ENCODE assay signal across 20 cellular contexts in the genomic region with DNA sequence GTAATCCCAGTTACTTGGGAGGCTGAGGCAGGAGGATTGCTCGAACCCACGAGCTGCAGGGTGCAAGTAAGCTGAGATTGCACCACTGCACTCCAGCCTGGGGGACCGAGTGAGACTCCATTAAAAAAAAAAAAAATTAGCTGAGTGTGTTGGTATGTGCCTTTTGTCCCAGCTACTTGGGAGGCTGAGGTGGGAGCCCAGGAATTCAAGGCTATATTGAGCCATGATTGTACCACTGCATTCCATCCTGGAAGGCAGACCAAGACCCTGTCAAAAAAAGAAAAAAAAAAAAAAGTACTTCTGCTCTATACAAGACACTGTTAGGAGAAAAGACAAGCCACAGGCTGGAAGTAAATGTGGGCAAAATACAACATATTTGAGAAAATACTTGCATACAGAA.
DNase-seq lines count a peak whose midpoint lies in the region; ATAC-seq lines count a peak whose summit lies in the region.
"Had no signal": no experiment of that assay in that cellular context is flagged by ENCODE, and none has a peak within 500 bp of the region (broad histone marks: within the 10 kb centered on the region; RNA-seq: fewer than 3 reads in every experiment).

No MANE protein-coding gene starts in this region.

- ATAC-seq in activated naive CD8-positive, alpha-beta T cell treated with anti-CD3 and anti-CD28 coated beads, Interleukin-2, amount 50 U/mL, for 24 hours = no peak
- no peak for ATAC-seq in central memory CD8-positive, alpha-beta T cell (replicated peaks; ENCODE audit: extremely low read depth, poor library complexity, severe bottlenecking)
- no peak for ATAC-seq in stimulated activated effector memory CD8-positive, alpha-beta T cell treated with anti-CD3 and anti-CD28 coated beads, Interleukin-12 subunit alpha, Interleukin-12 subunit beta, amount 100 ng/mL, for 72 hours
- no peak for ATAC-seq in HG03159 (IDR thresholded peaks at IDR 0.05; ENCODE audit: unreplicated experiment)
- ATAC-seq: K562, PC-3 had no signal

- H3K4me3 Mint-ChIP-seq in activated naive CD8-positive, alpha-beta T cell = no peak overlapping the region
- no peak overlapping the region for H3K4me3 Mint-ChIP-seq in activated naive CD8-positive, alpha-beta T cell treated with anti-CD3 and anti-CD28 coated beads, Interleukin-2, amount 50 U/mL, for 24 hours
- no peak overlapping the region for H3K4me3 Mint-ChIP-seq in central memory CD8-positive, alpha-beta T cell
- H3K4me3 Mint-ChIP-seq in stimulated activated effector memory CD8-positive, alpha-beta T cell treated with anti-CD3 and anti-CD28 coated beads, Interleukin-12 subunit alpha, Interleukin-12 subunit beta, amount 100 ng/mL, for 72 hours = no peak overlapping the region

- no peak for DNase-seq in activated naive CD8-positive, alpha-beta T cell treated with anti-CD3 and anti-CD28 coated beads, Interleukin-2, amount 50 U/mL, for 24 hours
- DNase-seq in central memory CD8-positive, alpha-beta T cell (ENCODE audit: low spot score in 2 of 2) = no peak
- DNase-seq in myocyte (ENCODE audit: low read depth) (peak; percentile 43), NOMO-1 treated with DMSO at 0.1 percent for 48 hours (lab: John Stamatoyannopoulos, UW; ENCODE audit: unreplicated experiment) (no peak), CD1c-positive myeloid dendritic cell (ENCODE audit: extremely low spot score) (no peak)
- DNase-seq in stimulated activated effector memory CD8-positive, alpha-beta T cell treated with anti-CD3 and anti-CD28 coated beads, Interleukin-12 subunit alpha, Interleukin-12 subunit beta, amount 100 ng/mL, for 72 hours (ENCODE audit: low spot score in 2 of 2) = no peak
- DNase-seq: 8988T, AML-193, C1 segment of cervical spinal cord, MG63, NCI-H1417, NCI-H187, NCI-H446, NCI-H526, PC-3, RPMI8226, SHP77 had no signal

- peaks cover 15% of the 10 kb centered on the region for H3K36me3 Mint-ChIP-seq in activated naive CD8-positive, alpha-beta T cell
- peaks cover 50% of the 10 kb centered on the region for H3K36me3 Mint-ChIP-seq in activated naive CD8-positive, alpha-beta T cell treated with anti-CD3 and anti-CD28 coated beads, Interleukin-2, amount 50 U/mL, for 24 hours (ENCODE audit: low read depth)
- peaks cover 70% of the 10 kb centered on the region for H3K36me3 Mint-ChIP-seq in central memory CD8-positive, alpha-beta T cell (ENCODE audit: insufficient read depth)
- H3K36me3 Mint-ChIP-seq in stimulated activated effector memory CD8-positive, alpha-beta T cell treated with anti-CD3 and anti-CD28 coated beads, Interleukin-12 subunit alpha, Interleukin-12 subunit beta, amount 100 ng/mL, for 72 hours = peaks cover 100% of the 10 kb centered on the region

- no peaks in the 10 kb centered on the region for H3K27me3 Mint-ChIP-seq in activated naive CD8-positive, alpha-beta T cell
- H3K27me3 Mint-ChIP-seq in activated naive CD8-positive, alpha-beta T cell treated with anti-CD3 and anti-CD28 coated beads, Interleukin-2, amount 50 U/mL, for 24 hours = no peaks in the 10 kb centered on the region
- no peaks in the 10 kb centered on the region for H3K27me3 Mint-ChIP-seq in central memory CD8-positive, alpha-beta T cell

- no peaks in the 10 kb centered on the region for H3K9me3 Mint-ChIP-seq in activated naive CD8-positive, alpha-beta T cell (ENCODE audit: low read depth)
- no peaks in the 10 kb centered on the region for H3K9me3 Mint-ChIP-seq in activated naive CD8-positive, alpha-beta T cell treated with anti-CD3 and anti-CD28 coated beads, Interleukin-2, amount 50 U/mL, for 24 hours
- H3K9me3 Mint-ChIP-seq in central memory CD8-positive, alpha-beta T cell = no peaks in the 10 kb centered on the region
- H3K9me3 Mint-ChIP-seq in stimulated activated effector memory CD8-positive, alpha-beta T cell treated with anti-CD3 and anti-CD28 coated beads, Interleukin-12 subunit alpha, Interleukin-12 subunit beta, amount 100 ng/mL, for 72 hours = no peaks in the 10 kb centered on the region

- H3K27ac Mint-ChIP-seq in activated naive CD8-positive, alpha-beta T cell = peak overlapping the region; percentile 76
- H3K27ac Mint-ChIP-seq in activated naive CD8-positive, alpha-beta T cell treated with anti-CD3 and anti-CD28 coated beads, Interleukin-2, amount 50 U/mL, for 24 hours = no peak overlapping the region
- peak overlapping the region; percentile 25 for H3K27ac Mint-ChIP-seq in central memory CD8-positive, alpha-beta T cell (ENCODE audit: low read depth)
- H3K27ac Mint-ChIP-seq in stimulated activated effector memory CD8-positive, alpha-beta T cell treated with anti-CD3 and anti-CD28 coated beads, Interleukin-12 subunit alpha, Interleukin-12 subunit beta, amount 100 ng/mL, for 72 hours = peak overlapping the region; percentile 34

- peaks cover 34% of the 10 kb centered on the region for H3K4me1 Mint-ChIP-seq in activated naive CD8-positive, alpha-beta T cell (ENCODE audit: low read depth)
- peaks cover 32% of the 10 kb centered on the region for H3K4me1 Mint-ChIP-seq in activated naive CD8-positive, alpha-beta T cell treated with anti-CD3 and anti-CD28 coated beads, Interleukin-2, amount 50 U/mL, for 24 hours
- peaks cover 38% of the 10 kb centered on the region for H3K4me1 Mint-ChIP-seq in central memory CD8-positive, alpha-beta T cell
- peaks cover 23% of the 10 kb centered on the region for H3K4me1 Mint-ChIP-seq in stimulated activated effector memory CD8-positive, alpha-beta T cell treated with anti-CD3 and anti-CD28 coated beads, Interleukin-12 subunit alpha, Interleukin-12 subunit beta, amount 100 ng/mL, for 72 hours
